ENCODE assay signal across 22 cellular contexts in genomic region chr5:158889007-158889406, GRCh38.
"Had no signal": no experiment of that assay in that cellular context is flagged by ENCODE, and none has a peak within 500 bp of the region (broad histone marks: within the 10 kb centered on the region; RNA-seq: fewer than 3 reads in every experiment).

No MANE protein-coding gene starts in this region.

- ATAC-seq: HepG2 had no signal

- DNase-seq: IMR-90, Kasumi-1, KG1, MV-4-11, NCI-H1048, NCI-H1105, NCI-H1417, NCI-H1436 treated with DMSO at 0.1 percent for 48 hours, NCI-H1694, NCI-H187 treated with DMSO at 0.1 percent for 48 hours, NCI-H2029 treated with DMSO at 0.1 percent for 48 hours, NCI-H2171 treated with DMSO at 0.1 percent for 48 hours, NCI-H345, NCI-H446 treated with DMSO at 0.1 percent for 48 hours, NCI-H524, NCI-H69, NCI-H774, Right ventricle myocardium superior, RPMI8226, SIG-M5, SK-N-SH had no signal

- H3K9me3 ChIP-seq: SK-N-SH had no signal
